In the genomic region with DNA sequence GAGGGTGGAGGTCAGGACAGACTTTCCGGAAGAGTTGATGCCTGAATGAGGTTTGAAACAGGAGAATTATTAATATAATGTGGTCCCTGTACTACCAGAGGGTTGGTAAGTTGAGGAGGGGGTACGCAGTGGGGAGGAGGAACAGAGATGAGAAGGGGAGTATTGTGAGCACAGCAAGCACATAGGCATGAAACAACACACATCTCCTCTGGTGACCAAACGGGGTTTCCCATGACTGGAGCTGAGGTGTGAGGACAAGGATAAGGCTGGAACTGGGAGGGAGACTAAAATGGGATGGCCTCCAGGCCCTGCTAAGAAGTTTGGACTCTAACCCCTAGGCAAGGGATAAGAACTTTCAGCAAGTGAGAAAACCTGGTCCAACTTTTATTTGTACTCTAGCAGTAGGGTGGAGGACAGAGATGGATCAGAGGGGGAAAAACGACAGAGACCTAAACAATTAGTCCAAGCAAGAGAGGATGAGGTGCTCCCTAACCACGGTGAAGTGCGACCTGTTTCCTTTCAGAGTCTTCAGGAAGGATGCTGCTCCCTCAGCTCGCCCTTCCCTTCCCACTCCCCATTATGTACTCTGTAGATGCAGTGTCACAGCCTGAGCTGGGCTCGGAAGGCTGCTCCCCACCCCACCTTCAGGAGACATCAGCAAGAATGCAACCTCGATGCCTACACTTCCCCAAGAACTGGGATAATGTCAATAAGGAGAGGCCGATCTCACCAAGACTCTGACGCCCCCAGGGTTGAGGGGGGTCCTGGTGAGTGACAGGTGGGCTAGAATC, we compare ENCODE assay signal across 3 cellular contexts.
TF ChIP-seq lines count a peak whose summit lies in the region.

No MANE protein-coding gene starts in this region.

TF ChIP-seq in SK-N-SH, 30 proteins besides CTCF, POLR2A, EP300 and RAD21:
- no peak for TF ChIP-seq MEF2A (IDR thresholded peaks at IDR 0.05; ENCODE audit: borderline replicate concordance, low read depth)
- TF ChIP-seq YY1 (IDR thresholded peaks at IDR 0.05; ENCODE audit: low read depth): no peak
- TF ChIP-seq NRF1 (IDR thresholded peaks at IDR 0.05; ENCODE audit: low read depth, low read length): no peak
- no peak for TF ChIP-seq SMC3 (IDR thresholded peaks at IDR 0.05; ENCODE audit: low read depth, low read length)
- TF ChIP-seq ELF1 (IDR thresholded peaks at IDR 0.05): no peak
- no peak for TF ChIP-seq TAF1 (IDR thresholded peaks at IDR 0.05; ENCODE audit: borderline replicate concordance, low read depth, low read length)
- no peak for TF ChIP-seq POLR2AphosphoS5 (IDR thresholded peaks at IDR 0.05; ENCODE audit: low read depth, low read length)
- no peak for TF ChIP-seq FOXJ3 (CRISPR knock-in tag; IDR thresholded peaks at IDR 0.05)
- no peak for TF ChIP-seq RCOR1 (IDR thresholded peaks at IDR 0.05; ENCODE audit: low read length)
- TF ChIP-seq JUND (IDR thresholded peaks at IDR 0.05): no peak
- no peak for TF ChIP-seq TCF12 (IDR thresholded peaks at IDR 0.05)

TF ChIP-seq in SK-N-SH treated with all-trans-retinoic acid at 6 μM for 48 hours, 23 proteins besides CTCF, POLR2A, EP300 and RAD21:
- TF ChIP-seq BACH2 (CRISPR knock-in tag; IDR thresholded peaks at IDR 0.05; ENCODE audit: borderline replicate concordance) (no peak), ZNF565 (CRISPR knock-in tag; conservative IDR thresholded peaks at IDR 0.05; ENCODE audit: low read depth) (no peak), ARNTL (CRISPR knock-in tag; IDR thresholded peaks at IDR 0.05; ENCODE audit: borderline replicate concordance, low read depth) (no peak), OSR1 (CRISPR knock-in tag; IDR thresholded peaks at IDR 0.05) (no peak), TOX (CRISPR knock-in tag; IDR thresholded peaks at IDR 0.05; ENCODE audit: borderline replicate concordance) (no peak), ZNF70 (CRISPR knock-in tag; IDR thresholded peaks at IDR 0.05) (no peak), ZFP3 (CRISPR knock-in tag; IDR thresholded peaks at IDR 0.05) (no peak), RARB (CRISPR knock-in tag; IDR thresholded peaks at IDR 0.05) (no peak), ISL1 (CRISPR knock-in tag; IDR thresholded peaks at IDR 0.05) (no peak), SNAI2 (CRISPR knock-in tag; IDR thresholded peaks at IDR 0.05) (no peak), CSDC2 (CRISPR knock-in tag; IDR thresholded peaks at IDR 0.05) (no peak), ESRRG (CRISPR knock-in tag; IDR thresholded peaks at IDR 0.05) (no peak), PPARA (CRISPR knock-in tag; IDR thresholded peaks at IDR 0.05; ENCODE audit: borderline replicate concordance) (no peak), ZC3H10 (CRISPR knock-in tag; IDR thresholded peaks at IDR 0.05) (no peak), ZNF8 (CRISPR knock-in tag; IDR thresholded peaks at IDR 0.05) (no peak), PATZ1 (CRISPR knock-in tag; IDR thresholded peaks at IDR 0.05; ENCODE audit: borderline replicate concordance) (no peak), TCF4 (CRISPR knock-in tag; IDR thresholded peaks at IDR 0.05; ENCODE audit: borderline replicate concordance) (no peak)
- TF ChIP-seq, protein P1, sequence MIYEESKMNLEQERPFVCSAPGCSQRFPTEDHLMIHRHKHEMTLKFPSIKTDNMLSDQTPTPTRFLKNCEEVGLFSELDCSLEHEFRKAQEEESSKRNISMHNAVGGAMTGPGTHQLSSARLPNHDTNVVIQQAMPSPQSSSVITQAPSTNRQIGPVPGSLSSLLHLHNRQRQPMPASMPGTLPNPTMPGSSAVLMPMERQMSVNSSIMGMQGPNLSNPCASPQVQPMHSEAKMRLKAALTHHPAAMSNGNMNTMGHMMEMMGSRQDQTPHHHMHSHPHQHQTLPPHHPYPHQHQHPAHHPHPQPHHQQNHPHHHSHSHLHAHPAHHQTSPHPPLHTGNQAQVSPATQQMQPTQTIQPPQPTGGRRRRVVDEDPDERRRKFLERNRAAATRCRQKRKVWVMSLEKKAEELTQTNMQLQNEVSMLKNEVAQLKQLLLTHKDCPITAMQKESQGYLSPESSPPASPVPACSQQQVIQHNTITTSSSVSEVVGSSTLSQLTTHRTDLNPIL (CRISPR knock-in tag; IDR thresholded peaks at IDR 0.05; ENCODE audit: low read depth): no peak
- TF ChIP-seq, protein P2, sequence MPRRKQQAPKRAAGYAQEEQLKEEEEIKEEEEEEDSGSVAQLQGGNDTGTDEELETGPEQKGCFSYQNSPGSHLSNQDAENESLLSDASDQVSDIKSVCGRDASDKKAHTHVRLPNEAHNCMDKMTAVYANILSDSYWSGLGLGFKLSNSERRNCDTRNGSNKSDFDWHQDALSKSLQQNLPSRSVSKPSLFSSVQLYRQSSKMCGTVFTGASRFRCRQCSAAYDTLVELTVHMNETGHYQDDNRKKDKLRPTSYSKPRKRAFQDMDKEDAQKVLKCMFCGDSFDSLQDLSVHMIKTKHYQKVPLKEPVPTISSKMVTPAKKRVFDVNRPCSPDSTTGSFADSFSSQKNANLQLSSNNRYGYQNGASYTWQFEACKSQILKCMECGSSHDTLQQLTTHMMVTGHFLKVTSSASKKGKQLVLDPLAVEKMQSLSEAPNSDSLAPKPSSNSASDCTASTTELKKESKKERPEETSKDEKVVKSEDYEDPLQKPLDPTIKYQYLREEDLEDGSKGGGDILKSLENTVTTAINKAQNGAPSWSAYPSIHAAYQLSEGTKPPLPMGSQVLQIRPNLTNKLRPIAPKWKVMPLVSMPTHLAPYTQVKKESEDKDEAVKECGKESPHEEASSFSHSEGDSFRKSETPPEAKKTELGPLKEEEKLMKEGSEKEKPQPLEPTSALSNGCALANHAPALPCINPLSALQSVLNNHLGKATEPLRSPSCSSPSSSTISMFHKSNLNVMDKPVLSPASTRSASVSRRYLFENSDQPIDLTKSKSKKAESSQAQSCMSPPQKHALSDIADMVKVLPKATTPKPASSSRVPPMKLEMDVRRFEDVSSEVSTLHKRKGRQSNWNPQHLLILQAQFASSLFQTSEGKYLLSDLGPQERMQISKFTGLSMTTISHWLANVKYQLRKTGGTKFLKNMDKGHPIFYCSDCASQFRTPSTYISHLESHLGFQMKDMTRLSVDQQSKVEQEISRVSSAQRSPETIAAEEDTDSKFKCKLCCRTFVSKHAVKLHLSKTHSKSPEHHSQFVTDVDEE (CRISPR knock-in tag; IDR thresholded peaks at IDR 0.05): no peak
- TF ChIP-seq, protein P3, sequence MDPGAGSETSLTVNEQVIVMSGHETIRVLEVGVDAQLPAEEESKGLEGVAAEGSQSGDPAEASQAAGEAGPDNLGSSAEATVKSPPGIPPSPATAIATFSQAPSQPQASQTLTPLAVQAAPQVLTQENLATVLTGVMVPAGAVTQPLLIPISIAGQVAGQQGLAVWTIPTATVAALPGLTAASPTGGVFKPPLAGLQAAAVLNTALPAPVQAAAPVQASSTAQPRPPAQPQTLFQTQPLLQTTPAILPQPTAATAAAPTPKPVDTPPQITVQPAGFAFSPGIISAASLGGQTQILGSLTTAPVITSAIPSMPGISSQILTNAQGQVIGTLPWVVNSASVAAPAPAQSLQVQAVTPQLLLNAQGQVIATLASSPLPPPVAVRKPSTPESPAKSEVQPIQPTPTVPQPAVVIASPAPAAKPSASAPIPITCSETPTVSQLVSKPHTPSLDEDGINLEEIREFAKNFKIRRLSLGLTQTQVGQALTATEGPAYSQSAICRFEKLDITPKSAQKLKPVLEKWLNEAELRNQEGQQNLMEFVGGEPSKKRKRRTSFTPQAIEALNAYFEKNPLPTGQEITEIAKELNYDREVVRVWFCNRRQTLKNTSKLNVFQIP (CRISPR knock-in tag; IDR thresholded peaks at IDR 0.05; ENCODE audit: borderline replicate concordance, low read depth): no peak

TF ChIP-seq in IMR-90, 13 proteins besides CTCF, POLR2A, EP300 and RAD21:
- TF ChIP-seq MXI1 (IDR thresholded peaks at IDR 0.05; ENCODE audit: borderline replicate concordance, low read depth, low read length) (no peak), NFE2L2 (IDR thresholded peaks at IDR 0.05; ENCODE audit: low read depth, low read length) (no peak), ELK1 (IDR thresholded peaks at IDR 0.05; ENCODE audit: borderline replicate concordance, low read depth, low read length) (no peak), CEBPB (IDR thresholded peaks at IDR 0.05; ENCODE audit: low read depth, low read length) (no peak), MAZ (IDR thresholded peaks at IDR 0.05; ENCODE audit: borderline replicate concordance, low read depth, low read length) (no peak)
